Comparison of ENCODE assay signal across 17 cellular contexts in the genomic region with DNA sequence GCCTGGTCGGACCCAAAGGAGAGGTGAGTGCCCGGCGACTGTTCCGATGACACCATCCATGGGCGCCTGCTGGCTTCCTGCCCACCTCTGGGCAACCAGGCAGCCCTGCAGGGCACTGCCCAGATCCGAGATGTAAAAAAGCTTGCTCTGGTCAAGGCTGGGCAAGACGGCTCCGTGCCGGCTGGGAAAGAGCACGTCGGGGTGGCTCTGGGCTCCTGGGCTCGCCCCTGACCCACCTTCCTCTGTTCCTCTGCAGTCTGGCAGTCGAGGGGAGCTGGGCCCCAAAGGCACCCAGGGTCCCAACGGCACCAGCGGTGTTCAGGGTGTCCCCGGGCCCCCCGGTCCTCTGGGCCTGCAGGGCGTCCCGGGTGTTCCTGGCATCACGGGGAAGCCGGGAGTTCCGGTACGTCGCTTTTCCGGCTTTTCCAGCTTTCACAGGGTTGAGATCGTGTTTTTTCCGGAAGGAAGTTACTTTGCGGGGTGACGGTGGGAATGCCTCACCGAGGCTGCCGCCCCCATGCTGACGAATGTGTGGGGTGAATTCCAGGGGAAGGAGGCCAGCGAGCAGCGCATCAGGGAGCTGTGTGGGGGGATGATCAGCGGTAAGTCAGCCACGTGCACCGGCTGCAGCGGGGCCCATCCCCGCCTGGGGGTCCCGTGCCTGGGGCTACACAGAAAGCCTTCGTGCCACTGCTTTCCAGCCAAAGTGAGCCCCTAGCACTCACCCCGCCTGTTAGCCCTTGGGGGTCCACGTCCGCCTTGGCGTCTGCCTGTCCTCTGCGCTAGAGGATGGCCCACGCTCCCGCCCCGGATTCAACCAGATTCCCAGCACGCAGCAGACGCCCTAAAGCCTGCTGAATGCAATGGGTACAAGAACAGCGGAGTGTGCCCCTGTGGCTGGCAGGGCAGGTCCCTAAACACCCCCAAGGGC. TPM values are rescaled to one million over a fixed set of nuclear protein-coding genes. Genes with fewer than 3 reads are reported as not detected.
DNase-seq lines count a peak whose midpoint lies in the region; FAIRE-seq and TF ChIP-seq lines count a peak whose summit lies in the region.
"Had no signal": no experiment of that assay in that cellular context is flagged by ENCODE, and none has a peak within 500 bp of the region (broad histone marks: within the 10 kb centered on the region; RNA-seq: fewer than 3 reads in every experiment).

No MANE protein-coding gene starts in this region.

- no peak for FAIRE-seq in small intestine (lab: Jason Lieb, UNC)

- 79 to 91% (median 85%) methylated on average over 51 to 52 of the region's 52 CpGs for WGBS in small intestine, 3 donors

- peaks cover 0 to 24% (median 10%) of the 10 kb centered on the region in 11 experiments; a peak in 9 of 22 replicates for H3K36me3 ChIP-seq in BLaER1 treated with 17β-estradiol and CSF1 and Interleukin-3, amounts not matched to agents 10 nM and 100 nM
- H3K36me3 ChIP-seq in OCI-LY1 (ENCODE audit: insufficient read depth, low read length) (peaks cover 9% of the 10 kb centered on the region; the same call in 1 of the 2 replicates), neural progenitor cell (no peaks in the 10 kb centered on the region), small intestine (ENCODE audit: control insufficient read depth in 2 of 2, insufficient read depth in 2 of 2, low read length in 2 of 2) (no peaks in the 10 kb centered on the region)
- H3K36me3 ChIP-seq: heart left ventricle had no signal

- H3K4me1 Mint-ChIP-seq in endothelial cell (ENCODE audit: unreplicated experiment) (no peaks in the 10 kb centered on the region), neural progenitor cell (peaks cover 38% of the 10 kb centered on the region)

- DNase-seq in endothelial cell (ENCODE audit: low spot score) (peak; percentile 3), neural progenitor cell (ENCODE audit: low spot score) (no peak), small intestine (no peak), ACHN (no peak)
- no peak for DNase-seq in stimulated activated CD4-positive, alpha-beta T cell treated with anti-CD3 and anti-CD28 coated beads, Interleukin-15, amount 100 ng/mL, for 24 hours
- DNase-seq: activated CD4-positive, alpha-beta memory T cell treated with anti-CD3 and anti-CD28 coated beads, Interleukin-2, amount 10 ng/mL, durations not matched to agents 7 days and 5 days; CD4-positive, CD25-positive, alpha-beta regulatory T cell; cerebellar nuclear complex; DND-41; erythroblast; heart left ventricle; naive thymus-derived CD4-positive, alpha-beta T cell; NCI-H1694; NCI-H446 had no signal

- H3K9me3 ChIP-seq in BLaER1 treated with 17β-estradiol and CSF1 and Interleukin-3, amounts not matched to agents 10 nM and 100 nM (replicated peaks in 1 of 11), result peaks cover 0 to 9% (median 0%) of the 10 kb centered on the region in 11 experiments; a peak in 1 of 22 replicates
- H3K9me3 ChIP-seq in OCI-LY1 (ENCODE audit: low read length) (no peaks in the 10 kb centered on the region), neural progenitor cell (ENCODE audit: low read depth) (no peaks in the 10 kb centered on the region), small intestine (ENCODE audit: control insufficient read depth, low read depth) (no peaks in the 10 kb centered on the region)
- H3K9me3 ChIP-seq: heart left ventricle had no signal

- no peaks in the 10 kb centered on the region for H3K9me2 ChIP-seq in OCI-LY1 (ENCODE audit: low read depth, low read length)

- H3K79me2 ChIP-seq in OCI-LY1 (ENCODE audit: insufficient read depth, low read length), result no peaks in the 10 kb centered on the region
- H3K79me2 ChIP-seq in neural progenitor cell (ENCODE audit: low read depth), result no peaks in the 10 kb centered on the region

- no peak overlapping the region for H2AFZ ChIP-seq in OCI-LY1 (ENCODE audit: low read length)
- no peak overlapping the region for H2AFZ ChIP-seq in neural progenitor cell (replicated peaks)

- peaks cover 48 to 77% (median 75%) of the 10 kb centered on the region in 10 experiments for H3K4me1 ChIP-seq in BLaER1 treated with 17β-estradiol and CSF1 and Interleukin-3, amounts not matched to agents 10 nM and 100 nM
- H3K4me1 ChIP-seq in OCI-LY1 (ENCODE audit: insufficient read depth, low read length, severe bottlenecking) (peaks cover 51% of the 10 kb centered on the region), neural progenitor cell (peaks cover 33% of the 10 kb centered on the region), small intestine (ENCODE audit: control insufficient read depth in 2 of 2, insufficient read depth in 1 of 2, low read depth in 1 of 2, low read length in 1 of 2) (peaks cover 3 to 4% of the 10 kb centered on the region in 2 donors)

- H3K27ac ChIP-seq in BLaER1 treated with 17β-estradiol and CSF1 and Interleukin-3, amounts not matched to agents 10 nM and 100 nM, result peak overlapping the region in 5 of 11 experiments; percentile 0 to 40 (median 21); a peak in 5 of 22 replicates
- H3K27ac ChIP-seq in OCI-LY1 (ENCODE audit: low read depth, low read length, poor library complexity, severe bottlenecking) (peak overlapping the region; percentile 97), neural progenitor cell (no peak overlapping the region), small intestine (ENCODE audit: low read depth in 1 of 2, low read length in 1 of 2) (no peak overlapping the region)
- H3K27ac ChIP-seq: heart left ventricle had no signal

- peak overlapping the region in 1 of 11 experiments; percentile 13; a peak in 2 of 22 replicates for H3K9ac ChIP-seq in BLaER1 treated with 17β-estradiol and CSF1 and Interleukin-3, amounts not matched to agents 10 nM and 100 nM
- H3K9ac ChIP-seq in OCI-LY1 (ENCODE audit: low read length) (no peak overlapping the region), neural progenitor cell (no peak overlapping the region)

- no peak overlapping the region for H3K4me3 ChIP-seq in BLaER1 treated with 17β-estradiol and CSF1 and Interleukin-3, amounts not matched to agents 10 nM and 100 nM
- H3K4me3 ChIP-seq in OCI-LY1 (ENCODE audit: low read depth, low read length, poor library complexity, severe bottlenecking) (no peak overlapping the region), neural progenitor cell (no peak overlapping the region), small intestine (ENCODE audit: low read depth in 1 of 2, low read length in 2 of 2) (no peak overlapping the region)
- H3K4me3 ChIP-seq: heart left ventricle had no signal

- H3K27ac Mint-ChIP-seq in endothelial cell (ENCODE audit: unreplicated experiment) (no peak overlapping the region), neural progenitor cell (peak overlapping the region; percentile 33)
- H3K27ac Mint-ChIP-seq: activated CD4-positive, alpha-beta memory T cell treated with anti-CD3 and anti-CD28 coated beads, Interleukin-2, amount 10 ng/mL, durations not matched to agents 7 days and 5 days; CD4-positive, CD25-positive, alpha-beta regulatory T cell; progenitor cell of endocrine pancreas had no signal

- H3K27me3 ChIP-seq in BLaER1 treated with 17β-estradiol and CSF1 and Interleukin-3, amounts not matched to agents 10 nM and 100 nM, result 0 out of 22 replicates have a peak, but pooled peaks cover 0 to 4% (median 0%) of the 10 kb centered on the region in 11 experiments
- no peaks in the 10 kb centered on the region for H3K27me3 ChIP-seq in OCI-LY1 (ENCODE audit: insufficient read depth, low read length)
- H3K27me3 ChIP-seq in neural progenitor cell, result no peaks in the 10 kb centered on the region
- H3K27me3 ChIP-seq in small intestine (ENCODE audit: control insufficient read depth in 2 of 2, insufficient read depth in 2 of 2, low read length in 2 of 2), result no peaks in the 10 kb centered on the region
- H3K27me3 ChIP-seq: heart left ventricle had no signal

- in situ Hi-C loops in ACHN (cut with HindIII; ENCODE audit: low pct_ligation_motif_present, low pct_unique_long_range_greater_than_20kb, low sequenced_read_pairs), result no loop called here

- H4K20me1 ChIP-seq in BLaER1 treated with 17β-estradiol and CSF1 and Interleukin-3, amounts not matched to agents 10 nM and 100 nM, result 0 out of 22 replicates have a peak, but pooled peaks cover 0 to 7% (median 0%) of the 10 kb centered on the region in 11 experiments
- no peaks in the 10 kb centered on the region for H4K20me1 ChIP-seq in OCI-LY1 (ENCODE audit: insufficient read depth, low read length)
- H4K20me1 ChIP-seq in neural progenitor cell (ENCODE audit: low read depth), result peaks cover 5% of the 10 kb centered on the region

- H3K27me3 Mint-ChIP-seq in endothelial cell (ENCODE audit: unreplicated experiment) (peaks cover 9% of the 10 kb centered on the region), neural progenitor cell (ENCODE audit: insufficient read depth, low read depth) (peaks cover 4% of the 10 kb centered on the region)
- H3K27me3 Mint-ChIP-seq: progenitor cell of endocrine pancreas had no signal

- no peaks in the 10 kb centered on the region for H3K9me3 Mint-ChIP-seq in endothelial cell (ENCODE audit: unreplicated experiment)
- H3K9me3 Mint-ChIP-seq in neural progenitor cell, result no peaks in the 10 kb centered on the region
- H3K9me3 Mint-ChIP-seq: activated CD4-positive, alpha-beta memory T cell treated with anti-CD3 and anti-CD28 coated beads, Interleukin-2, amount 10 ng/mL, durations not matched to agents 7 days and 5 days; CD4-positive, CD25-positive, alpha-beta regulatory T cell; naive thymus-derived CD4-positive, alpha-beta T cell had no signal

- no peaks in the 10 kb centered on the region for H3F3A ChIP-seq in OCI-LY1 (ENCODE audit: insufficient read depth, low read length)
- peaks cover 28% of the 10 kb centered on the region for H3F3A ChIP-seq in neural progenitor cell (ENCODE audit: low read depth)

- H3K4me2 ChIP-seq in BLaER1 treated with 17β-estradiol and CSF1 and Interleukin-3, amounts not matched to agents 10 nM and 100 nM, result peak overlapping the region; percentile 50 to 99 (median 76)
- no peak overlapping the region for H3K4me2 ChIP-seq in OCI-LY1 (ENCODE audit: low read length)
- no peak overlapping the region for H3K4me2 ChIP-seq in neural progenitor cell

- no peaks in the 10 kb centered on the region for H3K36me3 Mint-ChIP-seq in endothelial cell (ENCODE audit: low read depth, unreplicated experiment)
- H3K36me3 Mint-ChIP-seq in neural progenitor cell, result no peaks in the 10 kb centered on the region
- H3K36me3 Mint-ChIP-seq: CD4-positive, CD25-positive, alpha-beta regulatory T cell; naive thymus-derived CD4-positive, alpha-beta T cell had no signal

- H3K4me3 Mint-ChIP-seq in endothelial cell (ENCODE audit: unreplicated experiment) (no peak overlapping the region), neural progenitor cell (no peak overlapping the region)
- H3K4me3 Mint-ChIP-seq: activated CD4-positive, alpha-beta memory T cell treated with anti-CD3 and anti-CD28 coated beads, Interleukin-2, amount 10 ng/mL, durations not matched to agents 7 days and 5 days; CD4-positive, CD25-positive, alpha-beta regulatory T cell; naive thymus-derived CD4-positive, alpha-beta T cell had no signal

- TF ChIP-seq CTCF in OCI-LY1 (IDR thresholded peaks at IDR 0.05; ENCODE audit: low read length) (no peak), endothelial cell (IDR thresholded peaks at IDR 0.05; ENCODE audit: unreplicated experiment) (no peak), neural progenitor cell (IDR thresholded peaks at IDR 0.05) (no peak)

RNA-seq across cellular contexts. Expression of gene COL9A3, which starts 19.3 kb away (rescaled TPM):
- 1.8 TPM for total RNA-seq in endothelial cell (ENCODE audit: unreplicated experiment)
- 10.5 and 34.8 TPM in 2 replicates for total RNA-seq in neural progenitor cell (ENCODE audit: low replicate concordance)
- polyA plus RNA-seq in small intestine, result 10 to 100 TPM in 1 of 3 donors, 1 to 10 TPM in 2; 5.1 to 12.7 (median 6.7) TPM
- total RNA-seq: activated CD4-positive, alpha-beta memory T cell treated with anti-CD3 and anti-CD28 coated beads, Interleukin-2, amount 10 ng/mL, durations not matched to agents 7 days and 5 days; CD4-positive, CD25-positive, alpha-beta regulatory T cell had no signal
- polyA plus RNA-seq: CD4-positive, CD25-positive, alpha-beta regulatory T cell; naive thymus-derived CD4-positive, alpha-beta T cell had no signal

RNA-seq across cellular contexts. Expression of gene TCFL5, which starts 25.4 kb away (rescaled TPM):
- total RNA-seq in endothelial cell (ENCODE audit: unreplicated experiment), result 30.9 TPM
- total RNA-seq in neural progenitor cell (ENCODE audit: low replicate concordance), result 29.1 and 36.3 TPM in 2 replicates
- polyA plus RNA-seq in small intestine, result 1 to 10 TPM; 4.5 to 5.7 (median 4.7) TPM

RNA-seq across cellular contexts. Expression of gene OGFR, which starts 31.6 kb away (rescaled TPM):
- total RNA-seq in endothelial cell (ENCODE audit: unreplicated experiment) (27.6 TPM), neural progenitor cell (ENCODE audit: low replicate concordance) (7.0 and 23.9 TPM in 2 replicates)
- polyA plus RNA-seq in small intestine, result 10 to 100 TPM; 46.6 to 88.3 (median 85.9) TPM

RNA-seq across cellular contexts. Expression of gene MRGBP, which starts 39.9 kb away (rescaled TPM):
- total RNA-seq in endothelial cell (ENCODE audit: unreplicated experiment) (10.9 TPM), neural progenitor cell (ENCODE audit: low replicate concordance) (14.0 and 18.1 TPM in 2 replicates)
- polyA plus RNA-seq in small intestine, result 10 to 100 TPM; 13.2 to 17.0 (median 13.5) TPM

Comparison
In these comparisons a context has a peak if more than half of its experiments do, and no peak if none do; other contexts are left out.
1. H3K4me2 ChIP-seq: peak in BLaER1 treated with 17β-estradiol and CSF1 and Interleukin-3, amounts not matched to agents 10 nM and 100 nM (11 of 11); none in OCI-LY1 (single experiment) and neural progenitor cell (single experiment).